19 cellular contexts compared by ENCODE assay signal in genomic region chr20:24816431-24816830, GRCh38.
"Had no signal": no experiment of that assay in that cellular context is flagged by ENCODE, and none has a peak within 500 bp of the region (broad histone marks: within the 10 kb centered on the region; RNA-seq: fewer than 3 reads in every experiment).

No MANE protein-coding gene starts in this region.

- H3K27me3 Mint-ChIP-seq: activated naive CD8-positive, alpha-beta T cell treated with anti-CD3 and anti-CD28 coated beads for 36 hours; natural killer cell treated with Interleukin-12 subunit alpha and Interleukin-12 subunit beta and Interleukin-15 and Interleukin-18, amount 100 ng/mL, for 72 hours; stimulated activated naive CD8-positive, alpha-beta T cell treated with anti-CD3 and anti-CD28 coated beads, Interleukin-15, Interleukin-2, amounts not matched to agents 100 ng/mL and 50 ng/mL, for 24 hours had no signal

- DNase-seq: activated CD8-positive, alpha-beta memory T cell treated with anti-CD3 and anti-CD28 coated beads for 24 hours; activated CD8-positive, alpha-beta memory T cell treated with anti-CD3 and anti-CD28 coated beads, Interleukin-2, amount 50 U/mL, for 4 hours; activated naive CD4-positive, alpha-beta T cell treated with Interleukin-2 at 50 U/mL for 16 hours; activated naive CD8-positive, alpha-beta T cell treated with anti-CD3 and anti-CD28 coated beads for 36 hours; activated T-cell treated with anti-CD3 and anti-CD28 coated beads, Interleukin-2, amount 50 U/mL, for 24 hours; esophagus squamous epithelium; gastrocnemius medialis; left cardiac atrium; midbrain; ovary; psoas muscle; right cardiac atrium; stimulated activated CD4-positive, alpha-beta T cell treated with anti-CD3 and anti-CD28 coated beads, Interleukin-1b, Interleukin-23, amount 100 ng/mL, for 48 hours; thyroid gland had no signal

- H3K4me3 ChIP-seq: breast epithelium, coronary artery, esophagus squamous epithelium, gastrocnemius medialis, ovary, psoas muscle, thyroid gland had no signal

- H3K4me1 ChIP-seq: breast epithelium, esophagus squamous epithelium, gastrocnemius medialis, psoas muscle had no signal

- H3K27me3 ChIP-seq: gastrocnemius medialis, ovary, thyroid gland had no signal

- H3K4me1 Mint-ChIP-seq: activated naive CD8-positive, alpha-beta T cell treated with anti-CD3 and anti-CD28 coated beads for 36 hours; WTC11 had no signal

- H3K36me3 Mint-ChIP-seq: activated naive CD8-positive, alpha-beta T cell treated with anti-CD3 and anti-CD28 coated beads for 36 hours; natural killer cell treated with Interleukin-12 subunit alpha and Interleukin-12 subunit beta and Interleukin-15 and Interleukin-18, amount 100 ng/mL, for 72 hours; WTC11 had no signal

- H3K27ac Mint-ChIP-seq: activated naive CD8-positive, alpha-beta T cell treated with anti-CD3 and anti-CD28 coated beads for 36 hours; activated T-cell treated with anti-CD3 and anti-CD28 coated beads, Interleukin-2, amount 50 U/mL, for 24 hours; natural killer cell treated with Interleukin-12 subunit alpha and Interleukin-12 subunit beta and Interleukin-15 and Interleukin-18, amount 100 ng/mL, for 72 hours; stimulated activated naive CD8-positive, alpha-beta T cell treated with anti-CD3 and anti-CD28 coated beads, Interleukin-15, Interleukin-2, amounts not matched to agents 100 ng/mL and 50 ng/mL, for 24 hours; WTC11 had no signal

- H3K36me3 ChIP-seq: breast epithelium, esophagus squamous epithelium, gastrocnemius medialis, ovary, thyroid gland had no signal

- H3K9me3 ChIP-seq: breast epithelium, esophagus squamous epithelium, gastrocnemius medialis, ovary, psoas muscle, thyroid gland had no signal

- H3K4me3 Mint-ChIP-seq: activated naive CD8-positive, alpha-beta T cell treated with anti-CD3 and anti-CD28 coated beads for 36 hours; activated T-cell treated with anti-CD3 and anti-CD28 coated beads, Interleukin-2, amount 50 U/mL, for 24 hours; natural killer cell treated with Interleukin-12 subunit alpha and Interleukin-12 subunit beta and Interleukin-15 and Interleukin-18, amount 100 ng/mL, for 72 hours; stimulated activated naive CD8-positive, alpha-beta T cell treated with anti-CD3 and anti-CD28 coated beads, Interleukin-15, Interleukin-2, amounts not matched to agents 100 ng/mL and 50 ng/mL, for 24 hours; WTC11 had no signal

- H3K27ac ChIP-seq: breast epithelium, coronary artery, esophagus squamous epithelium, gastrocnemius medialis, ovary, psoas muscle, thyroid gland had no signal

- ATAC-seq: gastrocnemius medialis; left cardiac atrium; natural killer cell treated with Interleukin-12 subunit alpha and Interleukin-12 subunit beta and Interleukin-15 and Interleukin-18, amount 100 ng/mL, for 72 hours; psoas muscle; right cardiac atrium; WTC11 had no signal

- H3K9me3 Mint-ChIP-seq: activated naive CD8-positive, alpha-beta T cell treated with anti-CD3 and anti-CD28 coated beads for 36 hours; natural killer cell treated with Interleukin-12 subunit alpha and Interleukin-12 subunit beta and Interleukin-15 and Interleukin-18, amount 100 ng/mL, for 72 hours; stimulated activated naive CD8-positive, alpha-beta T cell treated with anti-CD3 and anti-CD28 coated beads, Interleukin-15, Interleukin-2, amounts not matched to agents 100 ng/mL and 50 ng/mL, for 24 hours had no signal
